ENCODE assay signal across 22 cellular contexts in the genomic region with DNA sequence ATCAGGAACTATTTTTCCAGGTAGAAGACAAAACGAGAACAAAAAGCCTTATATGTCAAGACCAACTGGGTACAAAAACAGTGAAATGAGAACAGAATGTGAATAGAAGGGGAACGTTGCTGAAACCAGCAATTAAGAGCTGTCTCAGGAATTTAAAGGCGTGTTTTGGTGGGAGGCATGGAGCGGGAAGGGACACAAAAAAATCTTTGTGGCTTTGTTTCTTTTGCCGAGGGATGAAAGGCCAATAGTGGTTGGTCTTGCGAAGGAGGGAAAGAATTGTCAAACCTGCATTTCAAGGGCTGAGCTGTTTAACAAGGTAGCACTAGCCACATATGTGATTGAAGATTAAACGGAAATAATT.
"Had no signal": no experiment of that assay in that cellular context is flagged by ENCODE, and none has a peak within 500 bp of the region (broad histone marks: within the 10 kb centered on the region; RNA-seq: fewer than 3 reads in every experiment).

No MANE protein-coding gene starts in this region.

- H3K27me3 ChIP-seq: heart right ventricle, left lung, sigmoid colon, testis, vagina had no signal

- H3K9me3 Mint-ChIP-seq: activated T-cell treated with anti-CD3 and anti-CD28 coated beads, Interleukin-2, amount 50 U/mL, for 24 hours; activated T-helper 2 cell treated with anti-CD3 and anti-CD28 coated beads, Interferon-gamma antibody, Interleukin-2, Interleukin-4, amounts not matched to agents 10 μg/mL and 5 μg/mL and 100 μg/mL, durations not matched to agents 14 hours and 24 hours and 36 hours; endodermal cell; T-helper 2 cell treated with Interferon-gamma antibody and Interleukin-4, amounts not matched to agents 5 μg/mL and 100 μg/mL, for 36 hours had no signal

- DNase-seq: activated CD4-positive, alpha-beta T cell treated with anti-CD3 and anti-CD28 coated beads for 1 hour; activated CD4-positive, alpha-beta T cell treated with anti-CD3 and anti-CD28 coated beads, Interleukin-2, amount 50 U/mL, for 1 hour; activated naive CD4-positive, alpha-beta T cell; activated T-cell treated with anti-CD3 and anti-CD28 coated beads, Interleukin-2, amount 50 U/mL, for 24 hours; cerebellar nuclear complex; endodermal cell; heart right ventricle; immature natural killer cell; kidney glomerular epithelial cell; left lung; sigmoid colon; stimulated activated CD4-positive, alpha-beta T cell treated with anti-CD3 and anti-CD28 coated beads, Interleukin-2, amount 100 ng/mL, for 48 hours; stimulated activated naive CD4-positive, alpha-beta T cell; testis; WERI-Rb-1 had no signal

- H3K4me1 ChIP-seq: left lung, sigmoid colon had no signal

- H3K4me1 Mint-ChIP-seq: immature natural killer cell had no signal

- H3K9me3 ChIP-seq: heart right ventricle, left lung, sigmoid colon, testis, vagina had no signal

- H3K27me3 Mint-ChIP-seq: type B pancreatic cell had no signal

- H3K4me3 Mint-ChIP-seq: activated naive CD8-positive, alpha-beta T cell; activated T-cell treated with anti-CD3 and anti-CD28 coated beads, Interleukin-2, amount 50 U/mL, for 24 hours; endodermal cell; immature natural killer cell; T-helper 2 cell treated with Interferon-gamma antibody and Interleukin-4, amounts not matched to agents 5 μg/mL and 100 μg/mL, for 36 hours; type B pancreatic cell had no signal

- H3K27ac ChIP-seq: coronary artery, left lung, sigmoid colon, vagina, WERI-Rb-1 had no signal

- H3K4me3 ChIP-seq: coronary artery, heart right ventricle, left lung, lung, sigmoid colon, testis, vagina had no signal

- ATAC-seq: heart right ventricle, left lung had no signal

- H3K36me3 ChIP-seq: heart right ventricle, left lung, sigmoid colon, vagina, WERI-Rb-1 had no signal

- H3K27ac Mint-ChIP-seq: activated naive CD8-positive, alpha-beta T cell; activated T-cell treated with anti-CD3 and anti-CD28 coated beads, Interleukin-2, amount 50 U/mL, for 24 hours; activated T-helper 2 cell treated with anti-CD3 and anti-CD28 coated beads, Interferon-gamma antibody, Interleukin-2, Interleukin-4, amounts not matched to agents 10 μg/mL and 5 μg/mL and 100 μg/mL, durations not matched to agents 14 hours and 24 hours and 36 hours; endodermal cell; immature natural killer cell; T-helper 2 cell treated with Interferon-gamma antibody and Interleukin-4, amounts not matched to agents 5 μg/mL and 100 μg/mL, for 36 hours had no signal

- H3K36me3 Mint-ChIP-seq: activated naive CD8-positive, alpha-beta T cell; immature natural killer cell; type B pancreatic cell had no signal
